Comparison of ENCODE assay signal across 1 cellular context in the genomic region with DNA sequence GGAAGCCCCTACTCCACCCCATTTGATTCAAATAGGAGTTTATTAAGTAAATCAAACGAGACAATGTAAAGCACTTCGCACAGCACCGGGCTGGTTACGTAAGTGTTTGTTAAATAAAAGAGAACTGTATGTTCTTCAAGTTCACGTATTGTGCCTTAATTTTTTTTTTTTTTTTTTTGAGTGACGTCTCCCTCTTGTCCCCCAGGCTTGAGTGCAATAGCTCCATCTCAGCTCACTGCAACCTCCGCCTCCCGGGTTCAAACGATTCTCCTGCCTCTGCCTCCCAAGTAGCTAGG.
TF ChIP-seq lines count a peak whose summit lies in the region.

No MANE protein-coding gene starts in this region.

TF ChIP-seq in HCT116, 20 proteins besides CTCF, POLR2A, EP300 and RAD21 (continued from another document):
- TF ChIP-seq, protein P1, sequence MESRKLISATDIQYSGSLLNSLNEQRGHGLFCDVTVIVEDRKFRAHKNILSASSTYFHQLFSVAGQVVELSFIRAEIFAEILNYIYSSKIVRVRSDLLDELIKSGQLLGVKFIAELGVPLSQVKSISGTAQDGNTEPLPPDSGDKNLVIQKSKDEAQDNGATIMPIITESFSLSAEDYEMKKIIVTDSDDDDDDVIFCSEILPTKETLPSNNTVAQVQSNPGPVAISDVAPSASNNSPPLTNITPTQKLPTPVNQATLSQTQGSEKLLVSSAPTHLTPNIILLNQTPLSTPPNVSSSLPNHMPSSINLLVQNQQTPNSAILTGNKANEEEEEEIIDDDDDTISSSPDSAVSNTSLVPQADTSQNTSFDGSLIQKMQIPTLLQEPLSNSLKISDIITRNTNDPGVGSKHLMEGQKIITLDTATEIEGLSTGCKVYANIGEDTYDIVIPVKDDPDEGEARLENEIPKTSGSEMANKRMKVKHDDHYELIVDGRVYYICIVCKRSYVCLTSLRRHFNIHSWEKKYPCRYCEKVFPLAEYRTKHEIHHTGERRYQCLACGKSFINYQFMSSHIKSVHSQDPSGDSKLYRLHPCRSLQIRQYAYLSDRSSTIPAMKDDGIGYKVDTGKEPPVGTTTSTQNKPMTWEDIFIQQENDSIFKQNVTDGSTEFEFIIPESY (IDR thresholded peaks at IDR 0.05; ENCODE audit: extremely low read depth, insufficient replicate concordance, low read length) = no peak
- TF ChIP-seq EGR1 (IDR thresholded peaks at IDR 0.05; ENCODE audit: low read depth) (no peak), REST (IDR thresholded peaks at IDR 0.05; ENCODE audit: low read depth) (no peak), ELF1 (IDR thresholded peaks at IDR 0.05; ENCODE audit: borderline replicate concordance, low read depth) (no peak), POLR2AphosphoS5 (IDR thresholded peaks at IDR 0.05; ENCODE audit: low read depth, low read length) (no peak)
